8 cellular contexts compared by ENCODE assay signal in genomic region chr20:63942250-63943006, GRCh38. TPM values are rescaled to one million over a fixed set of nuclear protein-coding genes. Genes with fewer than 3 reads are reported as not detected.
A peak's percentile ranks its signal among the peaks of the same experiment; 100 is the strongest.
DNase-seq lines count a peak whose midpoint lies in the region; ATAC-seq and TF ChIP-seq lines count a peak whose summit lies in the region.

No MANE protein-coding gene starts in this region.

- no peaks in the 10 kb centered on the region for H3K27me3 ChIP-seq in HAP-1 (ENCODE audit: low read depth)

- CTCF ChIA-PET in activated B cell treated with CpG ODN at 0.5 μM for 24 hours (lab: Charles Lee) = no interaction called here

- intact Hi-C loops in activated B cell treated with CpG ODN at 0.5 μM for 24 hours (cut with micrococcal nuclease) = no loop called here

- POLR2A ChIA-PET in activated B cell treated with CpG ODN at 0.5 μM for 24 hours (lab: Charles Lee) = no interaction called here

- no peaks in the 10 kb centered on the region for H3K9me3 ChIP-seq in HAP-1

- no peak for TF ChIP-seq CTCF in activated B cell treated with CpG ODN at 0.5 μM for 24 hours (IDR thresholded peaks at IDR 0.05)

- peak overlapping the region; percentile 56 for H3K27ac Mint-ChIP-seq in activated B cell treated with CpG ODN at 0.5 μM for 24 hours

- in situ Hi-C loops in HAP-1 (cut with MboI; ENCODE audit: low sequenced_read_pairs) = no loop called here

- no peak for TF ChIP-seq POLR2A in GM18505 (IDR thresholded peaks at IDR 0.05; ENCODE audit: borderline replicate concordance, extremely low read depth, insufficient read depth, insufficient read length)

- H3K4me1 Mint-ChIP-seq in activated B cell treated with CpG ODN at 0.5 μM for 24 hours = peaks cover 20% of the 10 kb centered on the region

- H3K9me3 Mint-ChIP-seq in activated B cell treated with CpG ODN at 0.5 μM for 24 hours = no peaks in the 10 kb centered on the region

- peaks cover 54% of the 10 kb centered on the region for H3K36me3 ChIP-seq in HAP-1 (replicated peaks)

- H3K4me3 Mint-ChIP-seq in activated B cell treated with CpG ODN at 0.5 μM for 24 hours = peak overlapping the region; percentile 15

- ATAC-seq in activated B cell treated with CpG ODN at 0.5 μM for 24 hours (ENCODE audit: low read depth) (no peak), GM18505 (IDR thresholded peaks at IDR 0.05; ENCODE audit: unreplicated experiment) (no peak), GM19351 (IDR thresholded peaks at IDR 0.05; ENCODE audit: unreplicated experiment) (no peak), GM18511 (IDR thresholded peaks at IDR 0.05; ENCODE audit: unreplicated experiment) (no peak)

- H3K4me3 ChIP-seq in HAP-1 = no peak overlapping the region

- no peaks in the 10 kb centered on the region for H3K27me3 Mint-ChIP-seq in activated B cell treated with CpG ODN at 0.5 μM for 24 hours

- no peaks in the 10 kb centered on the region; the same call in 1 of the 2 replicates for H3K4me1 ChIP-seq in HAP-1

- peaks cover 44% of the 10 kb centered on the region for H3K36me3 Mint-ChIP-seq in activated B cell treated with CpG ODN at 0.5 μM for 24 hours (ENCODE audit: low read depth)

- DNase-seq in A172 (ENCODE audit: low spot score) (peak; percentile 13), HAP-1 (ENCODE audit: low spot score in 2 of 2) (peak; percentile 24 to 83), activated B cell treated with CpG ODN at 0.5 μM for 24 hours (no peak), glomerular visceral epithelial cell (ENCODE audit: extremely low spot score) (peak; percentile 16)
- peak; percentile 83 for DNase-seq in stimulated activated CD8-positive, alpha-beta memory T cell treated with anti-CD3 and anti-CD28 coated beads, Interleukin-4, amount 100 ng/mL, for 48 hours

RNA-seq across cellular contexts. Expression of gene UCKL1, which starts 13.8 kb away (rescaled TPM):
- 27.2 and 27.6 TPM in 2 replicates for total RNA-seq in A172 (2014; rRNA removed; shearing (Covaris generic))
- 43.6 and 49.7 TPM in 2 replicates for total RNA-seq in activated B cell treated with CpG ODN at 0.5 μM for 24 hours

RNA-seq across cellular contexts. Expression of gene ZNF512B, which starts 27.3 kb away (rescaled TPM):
- total RNA-seq in A172 (2014; rRNA removed; shearing (Covaris generic)) = 16.8 and 17.0 TPM in 2 replicates
- 10.2 and 12.0 TPM in 2 replicates for total RNA-seq in activated B cell treated with CpG ODN at 0.5 μM for 24 hours

RNA-seq across cellular contexts. Expression of gene SAMD10, which starts 37.0 kb away (rescaled TPM):
- 0.77 TPM in 1 of 2 replicates, not detected in the other for total RNA-seq in A172 (2014; rRNA removed; shearing (Covaris generic))
- 6.8 and 9.0 TPM in 2 replicates for total RNA-seq in activated B cell treated with CpG ODN at 0.5 μM for 24 hours

RNA-seq across cellular contexts. Expression of gene PRPF6, which starts 38.5 kb away (rescaled TPM):
- 74.2 and 74.7 TPM in 2 replicates for total RNA-seq in A172 (2014; rRNA removed; shearing (Covaris generic))
- 75.7 and 75.8 TPM in 2 replicates for total RNA-seq in activated B cell treated with CpG ODN at 0.5 μM for 24 hours

RNA-seq across cellular contexts. Expression of gene DNAJC5, which starts 47.5 kb away (rescaled TPM):
- 48.1 and 50.2 TPM in 2 replicates for total RNA-seq in A172 (2014; rRNA removed; shearing (Covaris generic))
- 27.5 and 28.6 TPM in 2 replicates for total RNA-seq in activated B cell treated with CpG ODN at 0.5 μM for 24 hours
